ENCODE assay signal across 10 cellular contexts in the genomic region with DNA sequence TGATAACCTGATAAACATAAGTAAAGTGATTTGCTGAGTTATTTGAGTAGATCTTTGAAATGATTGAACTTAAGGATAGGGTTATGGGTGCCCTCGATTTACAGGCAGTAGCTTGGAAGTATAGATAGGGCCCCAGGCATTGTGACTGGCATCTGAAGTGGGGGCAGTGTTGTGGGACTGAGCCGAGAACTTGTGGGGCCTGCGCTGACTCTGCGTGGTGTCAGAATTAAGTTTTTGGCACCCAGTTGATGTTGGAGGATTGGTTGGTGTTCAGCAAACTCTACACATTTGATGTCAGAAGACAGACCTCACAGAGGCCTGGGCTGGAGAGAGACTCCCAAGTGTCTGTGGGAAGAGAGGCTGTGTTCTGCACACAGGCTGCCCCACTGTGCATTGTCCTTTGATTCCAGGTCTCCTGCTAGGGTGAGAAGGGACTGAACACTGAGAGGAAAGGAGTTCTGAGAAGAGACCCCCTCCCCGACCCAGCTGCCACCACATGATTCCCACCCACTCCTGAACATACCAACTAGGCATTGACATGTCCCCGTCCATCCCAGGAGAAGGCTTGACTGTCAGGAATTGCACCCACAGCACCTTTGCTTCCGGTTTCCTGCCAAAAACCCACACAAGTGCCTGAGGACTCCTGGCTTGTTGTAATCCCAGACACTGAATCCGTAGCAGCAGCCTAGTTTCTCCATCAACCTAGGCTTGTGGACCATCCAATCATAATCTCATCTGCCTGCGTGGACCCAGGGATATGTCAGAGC. TPM values are rescaled to one million over a fixed set of nuclear protein-coding genes. Genes with fewer than 3 reads are reported as not detected.
A peak's percentile ranks its signal among the peaks of the same experiment; 100 is the strongest.
DNase-seq lines count a peak whose midpoint lies in the region; ATAC-seq and TF ChIP-seq lines count a peak whose summit lies in the region.
"Had no signal": no experiment of that assay in that cellular context is flagged by ENCODE, and none has a peak within 500 bp of the region (broad histone marks: within the 10 kb centered on the region; RNA-seq: fewer than 3 reads in every experiment).

No MANE protein-coding gene starts in this region.

- H3K27ac Mint-ChIP-seq in CD14-positive monocyte (peak overlapping the region; percentile 98 to 100 (median 99)), IgD-negative memory B cell (peak overlapping the region; percentile 77 to 93 (median 80)), neural crest cell (ENCODE audit: unreplicated experiment) (no peak overlapping the region)

- intact Hi-C loops in CD14-positive monocyte (cut with micrococcal nuclease) (loop anchor here in 1 of 2 donors (10.0 kb wide), 1 partner anchor 763 kb away; the partner anchor contains the start of gene KAT8), mammary epithelial cell (cut with micrococcal nuclease) (no loop called here)

- H3K4me3 Mint-ChIP-seq in CD14-positive monocyte, result peak overlapping the region; percentile 3 to 21
- peak overlapping the region in 3 of 4 donors; percentile 41 to 71 (median 66) for H3K4me3 Mint-ChIP-seq in IgD-negative memory B cell
- peak overlapping the region; percentile 27 for H3K4me3 Mint-ChIP-seq in neural crest cell

- in situ Hi-C loops in mammary epithelial cell (cut with MboI; ENCODE audit: low sequenced_read_pairs in 2 of 2), result loop anchor here in 1 of 2 donors (10.0 to 25.0 kb wide), 2 partner anchors 166 to 423 kb away; partner anchors contain the start of gene ARMC5

- H3K4me2 ChIP-seq in mammary epithelial cell (ENCODE audit: insufficient read depth, low read depth, low read length), result peak overlapping the region; percentile 49

- CTCF ChIA-PET in mammary epithelial cell (lab: Charles Lee; ENCODE audit: low non-redundant PET), result interaction anchor here (0.5 kb wide), 1 partner anchor 606 kb away, joined by 3 read pairs; no protein-coding TSS in a partner anchor

- no peak for TF ChIP-seq CTCF in CD14-positive monocyte (IDR thresholded peaks at IDR 0.05)
- TF ChIP-seq CTCF in mammary epithelial cell (conservative IDR thresholded peaks at IDR 0.05 in 1 of 2, IDR thresholded peaks at IDR 0.05 in 1 of 2; ENCODE audit: extremely low read depth in 1 of 2, insufficient read depth in 1 of 2, low read depth in 1 of 2, low read length in 2 of 2), result no peak
- no peak for TF ChIP-seq CTCF in neural crest cell (conservative IDR thresholded peaks at IDR 0.05)

- H3K4me1 Mint-ChIP-seq in CD14-positive monocyte (peaks cover 62% of the 10 kb centered on the region), IgD-negative memory B cell (peaks cover 49 to 69% (median 66%) of the 10 kb centered on the region in 3 donors), neural crest cell (peaks cover 40% of the 10 kb centered on the region)

- H3K36me3 ChIP-seq in mammary epithelial cell (ENCODE audit: insufficient read depth, low read length), result peaks cover 3% of the 10 kb centered on the region
- H3K36me3 ChIP-seq: lower lobe of right lung had no signal

- H3K27ac ChIP-seq in mammary epithelial cell (ENCODE audit: insufficient read depth, low read depth, low read length), result peak overlapping the region; percentile 90

- no peaks in the 10 kb centered on the region for H3K9me3 ChIP-seq in mammary epithelial cell (replicated peaks; ENCODE audit: insufficient read depth, low read length)
- H3K9me3 ChIP-seq: lower lobe of right lung had no signal

- H2AFZ ChIP-seq in mammary epithelial cell (ENCODE audit: low read depth, low read length), result no peak overlapping the region

- H3K9me3 Mint-ChIP-seq in CD14-positive monocyte, result peaks cover 2 to 28% (median 10%) of the 10 kb centered on the region in 7 donors
- H3K9me3 Mint-ChIP-seq in IgD-negative memory B cell, result no peaks in the 10 kb centered on the region
- no peaks in the 10 kb centered on the region for H3K9me3 Mint-ChIP-seq in neural crest cell

- H3K36me3 Mint-ChIP-seq in CD14-positive monocyte, result peaks cover 60 to 78% of the 10 kb centered on the region in 2 donors
- H3K36me3 Mint-ChIP-seq in IgD-negative memory B cell, result no peaks in the 10 kb centered on the region
- H3K36me3 Mint-ChIP-seq in neural crest cell (ENCODE audit: low read depth), result peaks cover 29% of the 10 kb centered on the region

- H3K9ac ChIP-seq in mammary epithelial cell (ENCODE audit: insufficient read depth, low read length), result peak overlapping the region; percentile 25

- 27% methylated on average over 9 of the region's 9 CpGs for WGBS in mammary epithelial cell (ENCODE audit: low coverage, missing lambda C conversion rate)

- no peak overlapping the region for H3K4me3 ChIP-seq in mammary epithelial cell (replicated peaks in 1 of 3; ENCODE audit: insufficient read depth in 1 of 3, low read depth in 2 of 3, low read length in 3 of 3)
- H3K4me3 ChIP-seq: lower lobe of right lung had no signal

- no peaks in the 10 kb centered on the region for H3K27me3 ChIP-seq in mammary epithelial cell (ENCODE audit: insufficient read depth, low read length)

- DNase-seq in CD14-positive monocyte (ENCODE audit: low spot score), result no peak
- no peak for DNase-seq in mammary epithelial cell
- no peak for DNase-seq in neural crest cell (ENCODE audit: low read depth, low spot score)
- no peak for DNase-seq in occipital lobe (lab: John Stamatoyannopoulos, UW)
- no peak for DNase-seq in epidermal melanocyte (ENCODE audit: insufficient read length, low spot score)
- DNase-seq in NCI-H2227 treated with DMSO at 0.1 percent for 48 hours (lab: John Stamatoyannopoulos, UW), result no peak
- DNase-seq: DMS53, lower lobe of right lung had no signal

- no peak for ATAC-seq in GM21528 (IDR thresholded peaks at IDR 0.05; ENCODE audit: low FRiP score, unreplicated experiment)

- peaks cover 92% of the 10 kb centered on the region for H3K79me2 ChIP-seq in mammary epithelial cell (ENCODE audit: insufficient read depth, low read length)

- H3K27me3 Mint-ChIP-seq in CD14-positive monocyte (ENCODE audit: low read depth in 3 of 3) (no peaks in the 10 kb centered on the region), IgD-negative memory B cell (no peaks in the 10 kb centered on the region), neural crest cell (ENCODE audit: low read depth) (no peaks in the 10 kb centered on the region)

- peaks cover 51% of the 10 kb centered on the region for H3K4me1 ChIP-seq in mammary epithelial cell (ENCODE audit: insufficient read depth, low read length)

- no peaks in the 10 kb centered on the region for H4K20me1 ChIP-seq in mammary epithelial cell (ENCODE audit: insufficient read depth, low read length)

- dilution Hi-C loops in mammary epithelial cell (cut with HindIII; ENCODE audit: low sequenced_read_pairs), result no loop called here

- BruUV-seq in mammary epithelial cell (replicated peaks; lab: Mats Ljungman, UMichigan), result no TSS peak

RNA-seq across cellular contexts. Expression of gene ZNF267, which starts 4.5 kb away (rescaled TPM):
- polyA plus RNA-seq in CD14-positive monocyte (10 to 100 TPM; 18.0 to 23.8 TPM), IgD-negative memory B cell (18.1 TPM), mammary epithelial cell (4.7 TPM)
- total RNA-seq in mammary epithelial cell (10 to 100 TPM; 11.4 to 14.0 TPM), neural crest cell (13.6 and 15.0 TPM in 2 replicates), occipital lobe (12.5 TPM)
- 15.5 TPM for polyA minus RNA-seq in mammary epithelial cell

Comparison
In these comparisons a context has a peak if more than half of its experiments do, and no peak if none do; other contexts are left out.
1. H3K4me3 Mint-ChIP-seq: peak in every context shown above with its lines; median percentile 66 in IgD-negative memory B cell; 27 in neural crest cell; 12 in CD14-positive monocyte.